ENCODE assay signal across 23 cellular contexts in genomic region chr16:89110641-89111040, GRCh38.
"Had no signal": no experiment of that assay in that cellular context is flagged by ENCODE, and none has a peak within 500 bp of the region (broad histone marks: within the 10 kb centered on the region; RNA-seq: fewer than 3 reads in every experiment).

No MANE protein-coding gene starts in this region.

- H3K4me1 Mint-ChIP-seq: nephron had no signal

- H3K4me1 ChIP-seq: prostate gland, sigmoid colon had no signal

- H3K27ac Mint-ChIP-seq: activated CD4-positive, alpha-beta T cell treated with anti-CD3 and anti-CD28 coated beads for 36 hours; activated CD8-positive, alpha-beta memory T cell treated with anti-CD3 and anti-CD28 coated beads, Interleukin-2, amount 10 ng/mL, durations not matched to agents 7 days and 5 days; activated CD8-positive, alpha-beta T cell treated with anti-CD3 and anti-CD28 coated beads, Interleukin-2, amount 10 ng/mL, durations not matched to agents 7 days and 5 days; activated naive CD4-positive, alpha-beta T cell treated with anti-CD3 and anti-CD28 coated beads, Interleukin-2, amount 10 ng/mL, durations not matched to agents 7 days and 5 days; activated naive CD8-positive, alpha-beta T cell treated with anti-CD3 and anti-CD28 coated beads, Interleukin-2, amount 10 ng/mL, durations not matched to agents 7 days and 5 days; effector memory CD8-positive, alpha-beta T cell; nephron; stimulated activated naive B cell treated with anti-CD40 and anti-IgM and Interleukin-4, amounts not matched to agents 10 μg/mL and 1 μg/mL and 100 μg/mL, for 72 hours had no signal

- DNase-seq: activated CD4-positive, alpha-beta T cell treated with anti-CD3 and anti-CD28 coated beads for 36 hours; activated CD4-positive, CD25-positive, alpha-beta regulatory T cell; activated CD8-positive, alpha-beta memory T cell treated with anti-CD3 and anti-CD28 coated beads, Interleukin-2, amount 10 ng/mL, durations not matched to agents 7 days and 5 days; activated CD8-positive, alpha-beta T cell treated with anti-CD3 and anti-CD28 coated beads, Interleukin-2, amount 10 ng/mL, durations not matched to agents 7 days and 5 days; activated gamma-delta T cell; activated naive CD4-positive, alpha-beta T cell treated with anti-CD3 and anti-CD28 coated beads, Interleukin-2, amount 10 ng/mL, durations not matched to agents 7 days and 5 days; activated naive CD8-positive, alpha-beta T cell treated with anti-CD3 and anti-CD28 coated beads, Interleukin-2, amount 10 ng/mL, durations not matched to agents 7 days and 5 days; brain microvascular endothelial cell; cortex of kidney; effector memory CD8-positive, alpha-beta T cell; heart left ventricle; kidney glomerular epithelial cell; mammary epithelial cell; ovary; retina; sigmoid colon; small intestine; stimulated activated CD4-positive, alpha-beta T cell treated with anti-CD3 and anti-CD28 coated beads, Interleukin-1b, Interleukin-23, amount 100 ng/mL, for 48 hours; stimulated activated naive B cell treated with anti-CD40 and anti-IgM and Interleukin-4, amounts not matched to agents 10 μg/mL and 1 μg/mL and 100 μg/mL, for 72 hours; transverse colon had no signal

- H3K27me3 Mint-ChIP-seq: activated CD4-positive, alpha-beta T cell treated with anti-CD3 and anti-CD28 coated beads for 36 hours; activated CD8-positive, alpha-beta memory T cell treated with anti-CD3 and anti-CD28 coated beads, Interleukin-2, amount 10 ng/mL, durations not matched to agents 7 days and 5 days; activated naive CD4-positive, alpha-beta T cell treated with anti-CD3 and anti-CD28 coated beads, Interleukin-2, amount 10 ng/mL, durations not matched to agents 7 days and 5 days; activated naive CD8-positive, alpha-beta T cell treated with anti-CD3 and anti-CD28 coated beads, Interleukin-2, amount 10 ng/mL, durations not matched to agents 7 days and 5 days; effector memory CD8-positive, alpha-beta T cell; stimulated activated naive B cell treated with anti-CD40 and anti-IgM and Interleukin-4, amounts not matched to agents 10 μg/mL and 1 μg/mL and 100 μg/mL, for 72 hours had no signal

- H3K36me3 ChIP-seq: ovary, prostate gland had no signal

- H3K4me3 Mint-ChIP-seq: activated CD4-positive, alpha-beta T cell treated with anti-CD3 and anti-CD28 coated beads for 36 hours; activated CD8-positive, alpha-beta memory T cell treated with anti-CD3 and anti-CD28 coated beads, Interleukin-2, amount 10 ng/mL, durations not matched to agents 7 days and 5 days; activated CD8-positive, alpha-beta T cell treated with anti-CD3 and anti-CD28 coated beads, Interleukin-2, amount 10 ng/mL, durations not matched to agents 7 days and 5 days; activated naive CD4-positive, alpha-beta T cell treated with anti-CD3 and anti-CD28 coated beads, Interleukin-2, amount 10 ng/mL, durations not matched to agents 7 days and 5 days; activated naive CD8-positive, alpha-beta T cell treated with anti-CD3 and anti-CD28 coated beads, Interleukin-2, amount 10 ng/mL, durations not matched to agents 7 days and 5 days; effector memory CD8-positive, alpha-beta T cell; nephron; stimulated activated naive B cell treated with anti-CD40 and anti-IgM and Interleukin-4, amounts not matched to agents 10 μg/mL and 1 μg/mL and 100 μg/mL, for 72 hours had no signal

- ATAC-seq: activated CD4-positive, alpha-beta T cell treated with anti-CD3 and anti-CD28 coated beads for 36 hours; activated CD8-positive, alpha-beta memory T cell treated with anti-CD3 and anti-CD28 coated beads, Interleukin-2, amount 10 ng/mL, durations not matched to agents 7 days and 5 days; activated CD8-positive, alpha-beta T cell treated with anti-CD3 and anti-CD28 coated beads, Interleukin-2, amount 10 ng/mL, durations not matched to agents 7 days and 5 days; effector memory CD8-positive, alpha-beta T cell; heart left ventricle; left lobe of liver; stimulated activated naive B cell treated with anti-CD40 and anti-IgM and Interleukin-4, amounts not matched to agents 10 μg/mL and 1 μg/mL and 100 μg/mL, for 72 hours had no signal

- H3K9me3 Mint-ChIP-seq: activated naive CD4-positive, alpha-beta T cell treated with anti-CD3 and anti-CD28 coated beads, Interleukin-2, amount 10 ng/mL, durations not matched to agents 7 days and 5 days; activated naive CD8-positive, alpha-beta T cell treated with anti-CD3 and anti-CD28 coated beads, Interleukin-2, amount 10 ng/mL, durations not matched to agents 7 days and 5 days; effector memory CD8-positive, alpha-beta T cell; nephron had no signal

- H3K9me3 ChIP-seq: heart left ventricle, ovary, prostate gland, sigmoid colon, transverse colon had no signal

- H3K4me3 ChIP-seq: heart left ventricle, ovary, prostate gland, sigmoid colon, transverse colon had no signal

- H3K27me3 ChIP-seq: brain microvascular endothelial cell, heart left ventricle, ovary, sigmoid colon, transverse colon had no signal

- H3K27ac ChIP-seq: brain microvascular endothelial cell, heart left ventricle, ovary, prostate gland, sigmoid colon, transverse colon had no signal
